Comparison of ENCODE assay signal across 1 cellular context in the genomic region with DNA sequence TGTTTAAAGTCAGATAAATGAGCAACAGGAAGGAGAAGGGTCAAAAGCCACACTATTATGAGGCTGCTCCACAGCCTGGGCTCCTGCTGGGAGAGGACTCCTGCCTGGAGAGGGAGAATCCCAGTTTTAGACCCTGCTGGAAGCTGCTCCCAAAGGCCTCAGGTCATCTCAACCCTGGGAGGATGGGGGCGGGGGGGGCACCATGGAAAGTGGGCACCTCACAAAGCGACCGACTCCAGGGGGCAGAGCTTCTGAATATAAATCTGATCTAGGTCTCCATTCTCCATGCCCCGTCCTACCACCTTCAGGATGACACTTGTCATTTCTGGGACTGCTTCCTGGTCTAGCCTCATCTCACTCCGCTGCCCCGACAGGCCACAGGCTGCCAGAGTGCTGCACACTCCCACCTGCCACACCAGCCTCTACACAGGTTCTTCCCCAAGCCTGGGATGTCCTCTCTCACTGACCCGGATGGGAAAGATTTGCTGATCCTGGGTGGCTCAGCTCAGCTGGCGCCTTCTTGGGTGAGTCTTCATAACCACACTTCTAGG.
TF ChIP-seq lines count a peak whose summit lies in the region.

No MANE protein-coding gene starts in this region.

TF ChIP-seq in WTC11, 78 proteins besides CTCF, POLR2A, EP300 and RAD21 (continued from another document):
- TF ChIP-seq, protein P1, sequence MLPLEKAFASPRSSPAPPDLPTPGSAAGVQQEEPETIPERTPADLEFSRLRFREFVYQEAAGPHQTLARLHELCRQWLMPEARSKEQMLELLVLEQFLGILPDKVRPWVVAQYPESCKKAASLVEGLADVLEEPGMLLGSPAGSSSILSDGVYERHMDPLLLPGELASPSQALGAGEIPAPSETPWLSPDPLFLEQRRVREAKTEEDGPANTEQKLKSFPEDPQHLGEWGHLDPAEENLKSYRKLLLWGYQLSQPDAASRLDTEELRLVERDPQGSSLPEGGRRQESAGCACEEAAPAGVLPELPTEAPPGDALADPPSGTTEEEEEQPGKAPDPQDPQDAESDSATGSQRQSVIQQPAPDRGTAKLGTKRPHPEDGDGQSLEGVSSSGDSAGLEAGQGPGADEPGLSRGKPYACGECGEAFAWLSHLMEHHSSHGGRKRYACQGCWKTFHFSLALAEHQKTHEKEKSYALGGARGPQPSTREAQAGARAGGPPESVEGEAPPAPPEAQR (CRISPR knock-in tag; IDR thresholded peaks at IDR 0.05) = no peak
- no peak for TF ChIP-seq SMAD3 (CRISPR knock-in tag; IDR thresholded peaks at IDR 0.05; ENCODE audit: borderline replicate concordance)
- TF ChIP-seq KAT7 (CRISPR knock-in tag; IDR thresholded peaks at IDR 0.05; ENCODE audit: borderline replicate concordance) = no peak
- TF ChIP-seq CREM (CRISPR knock-in tag; IDR thresholded peaks at IDR 0.05) = no peak
- TF ChIP-seq SMAD4 (CRISPR knock-in tag; IDR thresholded peaks at IDR 0.05) = no peak
- no peak for TF ChIP-seq RELA (CRISPR knock-in tag; IDR thresholded peaks at IDR 0.05; ENCODE audit: borderline replicate concordance)
- TF ChIP-seq, protein P2, sequence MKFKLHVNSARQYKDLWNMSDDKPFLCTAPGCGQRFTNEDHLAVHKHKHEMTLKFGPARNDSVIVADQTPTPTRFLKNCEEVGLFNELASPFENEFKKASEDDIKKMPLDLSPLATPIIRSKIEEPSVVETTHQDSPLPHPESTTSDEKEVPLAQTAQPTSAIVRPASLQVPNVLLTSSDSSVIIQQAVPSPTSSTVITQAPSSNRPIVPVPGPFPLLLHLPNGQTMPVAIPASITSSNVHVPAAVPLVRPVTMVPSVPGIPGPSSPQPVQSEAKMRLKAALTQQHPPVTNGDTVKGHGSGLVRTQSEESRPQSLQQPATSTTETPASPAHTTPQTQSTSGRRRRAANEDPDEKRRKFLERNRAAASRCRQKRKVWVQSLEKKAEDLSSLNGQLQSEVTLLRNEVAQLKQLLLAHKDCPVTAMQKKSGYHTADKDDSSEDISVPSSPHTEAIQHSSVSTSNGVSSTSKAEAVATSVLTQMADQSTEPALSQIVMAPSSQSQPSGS (CRISPR knock-in tag; IDR thresholded peaks at IDR 0.05; ENCODE audit: borderline replicate concordance, low read depth) = no peak
